In the genomic region with DNA sequence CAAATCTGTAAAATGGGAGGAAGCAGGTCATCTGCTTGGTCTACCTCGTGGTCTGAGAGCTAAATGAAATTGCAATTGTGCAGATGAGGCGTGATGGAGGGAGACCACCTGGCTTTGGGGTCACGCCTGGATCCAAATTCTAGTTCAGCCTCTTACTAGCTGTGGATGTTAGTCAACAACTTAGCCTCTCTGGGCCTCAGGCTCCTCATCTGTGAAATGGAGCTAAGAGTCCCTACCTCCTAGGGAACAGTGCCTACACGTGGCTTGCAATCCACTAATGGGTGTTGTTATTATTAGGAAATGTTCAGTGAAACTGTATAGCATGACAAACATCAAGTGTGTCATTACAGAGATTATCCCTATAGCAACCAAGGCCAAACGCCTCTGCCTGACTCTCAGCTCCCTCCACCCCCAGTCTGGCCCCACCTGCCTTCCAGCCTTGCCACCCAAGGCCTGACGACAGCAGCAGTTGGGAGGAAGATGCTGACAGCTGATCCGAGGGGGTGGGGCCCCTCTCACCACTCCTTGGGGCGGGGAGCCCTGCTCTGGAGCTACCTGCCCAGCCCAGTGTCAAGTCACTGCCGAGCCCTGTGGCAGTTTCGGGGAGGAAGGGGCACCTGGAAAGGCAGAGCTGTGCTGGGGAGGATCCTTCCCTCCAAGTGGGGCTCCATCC, we compare ENCODE assay signal across 8 cellular contexts. TPM values are rescaled to one million over a fixed set of nuclear protein-coding genes. Genes with fewer than 3 reads are reported as not detected.
A peak's percentile ranks its signal among the peaks of the same experiment; 100 is the strongest.
DNase-seq lines count a peak whose midpoint lies in the region; ATAC-seq and TF ChIP-seq lines count a peak whose summit lies in the region.

No MANE protein-coding gene starts in this region.

- H3K4me3 ChIP-seq in right atrium auricular region, result no peak overlapping the region

- H3K27ac ChIP-seq in VCaP (peak overlapping the region; percentile 88), right atrium auricular region (peak overlapping the region; percentile 78 to 92), substantia nigra (ENCODE audit: low read depth, low read length, poor library complexity, severe bottlenecking) (no peak overlapping the region)

- H3K27ac Mint-ChIP-seq in Calu3 (ENCODE audit: unreplicated experiment), result peak overlapping the region; percentile 80
- H3K27ac Mint-ChIP-seq in stimulated activated naive CD8-positive, alpha-beta T cell treated with anti-CD3 and anti-CD28 coated beads, Interleukin-15, amount 100 ng/mL, for 72 hours, result no peak overlapping the region

- H3K9me3 ChIP-seq in right atrium auricular region, result no peaks in the 10 kb centered on the region

- no peaks in the 10 kb centered on the region for H3K9me3 Mint-ChIP-seq in Calu3 (ENCODE audit: low read depth, unreplicated experiment)
- H3K9me3 Mint-ChIP-seq in stimulated activated naive CD8-positive, alpha-beta T cell treated with anti-CD3 and anti-CD28 coated beads, Interleukin-15, amount 100 ng/mL, for 72 hours, result no peaks in the 10 kb centered on the region

- CTCF ChIA-PET in Calu3 (lab: Charles Lee), result interaction anchor here (0.5 to 2.7 kb wide), 19 partner anchors 8 to 308 kb away, joined by 3 to 11 read pairs (median 4); partner anchors contain the start of genes KDM2A and SYT12

- peaks cover 37% of the 10 kb centered on the region for H3K4me1 Mint-ChIP-seq in Calu3 (ENCODE audit: low read depth, unreplicated experiment)
- H3K4me1 Mint-ChIP-seq in stimulated activated naive CD8-positive, alpha-beta T cell treated with anti-CD3 and anti-CD28 coated beads, Interleukin-15, amount 100 ng/mL, for 72 hours, result peaks cover 18% of the 10 kb centered on the region

- no peak for TF ChIP-seq CTCF in Calu3 (IDR thresholded peaks at IDR 0.05; ENCODE audit: unreplicated experiment)
- TF ChIP-seq CTCF in VCaP (conservative IDR thresholded peaks at IDR 0.05), result no peak
- TF ChIP-seq CTCF in right atrium auricular region (IDR thresholded peaks at IDR 0.05), result no peak

- intact Hi-C loops in Calu3 (cut with micrococcal nuclease; ENCODE audit: unreplicated experiment), result no loop called here

- no peaks in the 10 kb centered on the region for H3K27me3 ChIP-seq in right atrium auricular region

- H3K4me1 ChIP-seq in right atrium auricular region, result peaks cover 0 to 39% of the 10 kb centered on the region in 2 donors

- DNase-seq in Calu3 (peak; percentile 95), M059J (ENCODE audit: low read depth) (peak; percentile 93), right atrium auricular region (ENCODE audit: low spot score) (peak; percentile 69), substantia nigra (lab: John Stamatoyannopoulos, UW) (no peak)
- peak in 1 of 2 donors; percentile 21 for DNase-seq in stimulated activated naive CD8-positive, alpha-beta T cell treated with anti-CD3 and anti-CD28 coated beads, Interleukin-15, amount 100 ng/mL, for 72 hours

- H3K36me3 Mint-ChIP-seq in Calu3 (ENCODE audit: insufficient read depth, unreplicated experiment), result peaks cover 40% of the 10 kb centered on the region

- H3K4me3 Mint-ChIP-seq in Calu3 (ENCODE audit: low read depth, unreplicated experiment), result peak overlapping the region; percentile 74
- H3K4me3 Mint-ChIP-seq in stimulated activated naive CD8-positive, alpha-beta T cell treated with anti-CD3 and anti-CD28 coated beads, Interleukin-15, amount 100 ng/mL, for 72 hours, result peak overlapping the region in 1 of 2 donors; percentile 18

- peak; percentile 22 for ATAC-seq in stimulated activated naive CD8-positive, alpha-beta T cell treated with anti-CD3 and anti-CD28 coated beads, Interleukin-15, amount 100 ng/mL, for 72 hours
- no peak for ATAC-seq in GM19452 (IDR thresholded peaks at IDR 0.05; ENCODE audit: unreplicated experiment)
- ATAC-seq in GM18870 (IDR thresholded peaks at IDR 0.05; ENCODE audit: unreplicated experiment), result no peak

- H3K27me3 Mint-ChIP-seq in Calu3 (ENCODE audit: unreplicated experiment), result no peaks in the 10 kb centered on the region
- peaks cover 50% of the 10 kb centered on the region for H3K27me3 Mint-ChIP-seq in stimulated activated naive CD8-positive, alpha-beta T cell treated with anti-CD3 and anti-CD28 coated beads, Interleukin-15, amount 100 ng/mL, for 72 hours

- BruUV-seq in Calu3 (replicated peaks; lab: Mats Ljungman, UMichigan), result no TSS peak

- H3K36me3 ChIP-seq in right atrium auricular region, result no peaks in the 10 kb centered on the region

RNA-seq across cellular contexts. Expression of gene RHOD, which starts 1.7 kb away (rescaled TPM):
- 24.1 and 24.7 TPM in 2 replicates for total RNA-seq in Calu3 (2022)
- 2.6 and 2.7 TPM in 2 replicates for total RNA-seq in M059J (2014; rRNA removed; shearing (Covaris generic))
- total RNA-seq in right atrium auricular region, result 10 to 100 TPM; 39.1 to 68.5 TPM

RNA-seq across cellular contexts. Expression of gene SYT12, which starts 32.1 kb away (rescaled TPM):
- total RNA-seq in Calu3 (2022), result 6.2 and 6.4 TPM in 2 replicates
- 0.81 and 2.3 TPM in 2 replicates for total RNA-seq in M059J (2014; rRNA removed; shearing (Covaris generic))
- total RNA-seq in right atrium auricular region, result under 1 TPM; 0.44 to 0.59 TPM

Comparison
In these comparisons a context has a peak if more than half of its experiments do, and no peak if none do; other contexts are left out.
1. DNase-seq: peak in Calu3 (single experiment), M059J (single experiment) and right atrium auricular region (single experiment); none in substantia nigra (0 of 49).